ENCODE assay signal across 1 cellular context in the genomic region with DNA sequence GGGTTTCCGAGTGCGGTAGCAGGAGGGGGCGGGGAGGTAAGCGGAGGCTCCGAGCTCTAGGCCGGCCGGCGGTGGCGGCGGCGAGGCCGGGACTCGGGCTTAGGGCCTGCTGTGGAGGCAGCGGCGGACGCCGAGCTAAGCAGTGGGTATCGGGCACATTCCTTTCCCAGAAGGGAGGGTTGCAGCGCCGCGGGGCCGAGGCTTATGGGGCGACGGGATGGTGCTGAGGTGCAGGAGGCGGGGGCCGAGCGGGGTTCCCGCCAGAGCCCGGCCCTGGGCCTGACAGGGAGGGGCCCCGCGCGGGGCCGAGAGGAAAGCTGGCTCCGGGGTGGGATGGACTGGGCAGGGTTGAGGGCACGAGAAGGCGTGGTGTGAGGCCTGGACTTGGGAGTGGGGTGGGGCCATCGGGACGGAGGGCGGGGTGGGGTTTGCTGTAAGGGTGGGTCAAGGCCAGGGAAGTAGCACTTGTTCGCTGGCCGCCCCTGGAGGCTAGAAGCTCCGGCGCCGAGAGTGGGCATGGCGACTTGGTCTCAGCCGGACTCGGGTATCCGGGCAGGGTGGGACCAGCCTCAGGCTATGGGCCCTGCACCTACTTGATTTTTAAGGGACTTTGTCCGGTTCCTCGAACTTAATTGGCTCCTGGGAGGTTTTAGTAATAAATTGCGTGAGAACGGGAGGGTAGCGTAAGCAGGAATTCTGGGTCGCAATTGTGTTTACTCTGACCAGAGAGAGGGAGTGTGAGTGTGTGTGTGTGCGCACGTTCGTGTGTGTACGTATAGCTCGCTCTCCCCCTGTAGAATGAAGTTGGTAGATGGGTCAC.
TF ChIP-seq lines count a peak whose summit lies in the region.

A gene with protein sequence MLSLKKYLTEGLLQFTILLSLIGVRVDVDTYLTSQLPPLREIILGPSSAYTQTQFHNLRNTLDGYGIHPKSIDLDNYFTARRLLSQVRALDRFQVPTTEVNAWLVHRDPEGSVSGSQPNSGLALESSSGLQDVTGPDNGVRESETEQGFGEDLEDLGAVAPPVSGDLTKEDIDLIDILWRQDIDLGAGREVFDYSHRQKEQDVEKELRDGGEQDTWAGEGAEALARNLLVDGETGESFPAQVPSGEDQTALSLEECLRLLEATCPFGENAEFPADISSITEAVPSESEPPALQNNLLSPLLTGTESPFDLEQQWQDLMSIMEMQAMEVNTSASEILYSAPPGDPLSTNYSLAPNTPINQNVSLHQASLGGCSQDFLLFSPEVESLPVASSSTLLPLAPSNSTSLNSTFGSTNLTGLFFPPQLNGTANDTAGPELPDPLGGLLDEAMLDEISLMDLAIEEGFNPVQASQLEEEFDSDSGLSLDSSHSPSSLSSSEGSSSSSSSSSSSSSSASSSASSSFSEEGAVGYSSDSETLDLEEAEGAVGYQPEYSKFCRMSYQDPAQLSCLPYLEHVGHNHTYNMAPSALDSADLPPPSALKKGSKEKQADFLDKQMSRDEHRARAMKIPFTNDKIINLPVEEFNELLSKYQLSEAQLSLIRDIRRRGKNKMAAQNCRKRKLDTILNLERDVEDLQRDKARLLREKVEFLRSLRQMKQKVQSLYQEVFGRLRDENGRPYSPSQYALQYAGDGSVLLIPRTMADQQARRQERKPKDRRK (plus strand): TSS at position 39 of the 820 bp plus-strand sequence. CDS start 2,760 bp downstream, outside the sequence.

TF ChIP-seq in HepG2, 621 proteins besides CTCF, POLR2A, EP300 and RAD21 (continued from another document and continues in another):
- TF ChIP-seq, protein P1, sequence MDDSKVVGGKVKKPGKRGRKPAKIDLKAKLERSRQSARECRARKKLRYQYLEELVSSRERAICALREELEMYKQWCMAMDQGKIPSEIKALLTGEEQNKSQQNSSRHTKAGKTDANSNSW (CRISPR knock-in tag; IDR thresholded peaks at IDR 0.05; ENCODE audit: borderline replicate concordance), result 0 out of 2 replicates have a peak, but pooled peaks have one; percentile 29
- TF ChIP-seq SP1 (IDR thresholded peaks at IDR 0.05) (no peak), SP1 (CRISPR knock-in tag; IDR thresholded peaks at IDR 0.05) (peak; percentile 36; the same call in 1 of the 2 replicates), KLF12 (CRISPR knock-in tag; IDR thresholded peaks at IDR 0.05; ENCODE audit: borderline replicate concordance) (peak; percentile 75), ZSCAN9 (CRISPR knock-in tag; IDR thresholded peaks at IDR 0.05; ENCODE audit: borderline replicate concordance) (peak; percentile 87), NR2C2 (CRISPR knock-in tag; IDR thresholded peaks at IDR 0.05; ENCODE audit: borderline replicate concordance) (no peak; the same call in 1 of the 2 replicates), TBX3 (IDR thresholded peaks at IDR 0.05; ENCODE audit: borderline replicate concordance) (peak; percentile 7; the same call in 1 of the 2 replicates), ZNF703 (CRISPR knock-in tag; IDR thresholded peaks at IDR 0.05; ENCODE audit: borderline replicate concordance) (no peak; the same call in 1 of the 2 replicates), KLF16 (CRISPR knock-in tag; IDR thresholded peaks at IDR 0.05) (peak in 1 of 2 experiments; percentile 79; a peak in 1 of 4 replicates), ZNF501 (CRISPR knock-in tag; IDR thresholded peaks at IDR 0.05) (peak; percentile 36), PHF5A (CRISPR knock-in tag; IDR thresholded peaks at IDR 0.05; ENCODE audit: low read depth, unreplicated experiment) (no peak), FOXA3 (CRISPR knock-in tag; IDR thresholded peaks at IDR 0.05) (peak; percentile 82), ZZZ3 (CRISPR knock-in tag; IDR thresholded peaks at IDR 0.05; ENCODE audit: borderline replicate concordance) (no peak), SNRNP70 (IDR thresholded peaks at IDR 0.05; ENCODE audit: low read depth, low read length) (no peak), EED (CRISPR knock-in tag; IDR thresholded peaks at IDR 0.05) (0 out of 2 replicates have a peak, but pooled peaks have one; percentile 18), NPAS2 (CRISPR knock-in tag; IDR thresholded peaks at IDR 0.05; ENCODE audit: borderline replicate concordance) (no peak), SALL2 (CRISPR knock-in tag; IDR thresholded peaks at IDR 0.05) (no peak; the same call in 1 of the 2 replicates), THYN1 (CRISPR knock-in tag; IDR thresholded peaks at IDR 0.05; ENCODE audit: borderline replicate concordance, low read depth) (no peak), NFIC (IDR thresholded peaks at IDR 0.05; ENCODE audit: low read length) (no peak), CHD2 (IDR thresholded peaks at IDR 0.05; ENCODE audit: low read depth, low read length) (no peak), NAIF1 (CRISPR knock-in tag; IDR thresholded peaks at IDR 0.05; ENCODE audit: borderline replicate concordance) (peak; percentile 96), ZNF598 (CRISPR knock-in tag; IDR thresholded peaks at IDR 0.05; ENCODE audit: borderline replicate concordance) (no peak; the same call in 1 of the 2 replicates), ZNF674 (CRISPR knock-in tag; IDR thresholded peaks at IDR 0.05; ENCODE audit: low read depth) (no peak), REPIN1 (CRISPR knock-in tag; IDR thresholded peaks at IDR 0.05; ENCODE audit: borderline replicate concordance, low read depth) (0 out of 2 replicates have a peak, but pooled peaks have one; percentile 7), ERF (CRISPR knock-in tag; IDR thresholded peaks at IDR 0.05) (peak; percentile 77), ZNF550 (CRISPR knock-in tag; IDR thresholded peaks at IDR 0.05; ENCODE audit: borderline replicate concordance) (no peak), CENPX (CRISPR knock-in tag; IDR thresholded peaks at IDR 0.05) (no peak), ISX (CRISPR knock-in tag; conservative IDR thresholded peaks at IDR 0.05) (no peak), PPARG (CRISPR knock-in tag; conservative IDR thresholded peaks at IDR 0.05) (peak; percentile 48), ZNF724P (CRISPR knock-in tag; IDR thresholded peaks at IDR 0.05; ENCODE audit: borderline replicate concordance) (peak; percentile 63; the same call in 1 of the 2 replicates), NR2F6 (IDR thresholded peaks at IDR 0.05) (peak; percentile 70), NR2F6 (CRISPR knock-in tag; IDR thresholded peaks at IDR 0.05) (peak; percentile 74), HOXA7 (CRISPR knock-in tag; IDR thresholded peaks at IDR 0.05) (no peak), KAT7 (CRISPR knock-in tag; IDR thresholded peaks at IDR 0.05; ENCODE audit: borderline replicate concordance) (peak; percentile 76)
- TF ChIP-seq, protein P2, sequence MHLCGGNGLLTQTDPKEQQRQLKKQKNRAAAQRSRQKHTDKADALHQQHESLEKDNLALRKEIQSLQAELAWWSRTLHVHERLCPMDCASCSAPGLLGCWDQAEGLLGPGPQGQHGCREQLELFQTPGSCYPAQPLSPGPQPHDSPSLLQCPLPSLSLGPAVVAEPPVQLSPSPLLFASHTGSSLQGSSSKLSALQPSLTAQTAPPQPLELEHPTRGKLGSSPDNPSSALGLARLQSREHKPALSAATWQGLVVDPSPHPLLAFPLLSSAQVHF (CRISPR knock-in tag; IDR thresholded peaks at IDR 0.05), result no peak; the same call in 1 of the 2 replicates
- TF ChIP-seq, protein P3, sequence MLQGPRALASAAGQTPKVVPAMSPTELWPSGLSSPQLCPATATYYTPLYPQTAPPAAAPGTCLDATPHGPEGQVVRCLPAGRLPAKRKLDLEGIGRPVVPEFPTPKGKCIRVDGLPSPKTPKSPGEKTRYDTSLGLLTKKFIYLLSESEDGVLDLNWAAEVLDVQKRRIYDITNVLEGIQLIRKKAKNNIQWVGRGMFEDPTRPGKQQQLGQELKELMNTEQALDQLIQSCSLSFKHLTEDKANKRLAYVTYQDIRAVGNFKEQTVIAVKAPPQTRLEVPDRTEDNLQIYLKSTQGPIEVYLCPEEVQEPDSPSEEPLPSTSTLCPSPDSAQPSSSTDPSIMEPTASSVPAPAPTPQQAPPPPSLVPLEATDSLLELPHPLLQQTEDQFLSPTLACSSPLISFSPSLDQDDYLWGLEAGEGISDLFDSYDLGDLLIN (CRISPR knock-in tag; IDR thresholded peaks at IDR 0.05; ENCODE audit: borderline replicate concordance), result no peak
- TF ChIP-seq, protein P4, sequence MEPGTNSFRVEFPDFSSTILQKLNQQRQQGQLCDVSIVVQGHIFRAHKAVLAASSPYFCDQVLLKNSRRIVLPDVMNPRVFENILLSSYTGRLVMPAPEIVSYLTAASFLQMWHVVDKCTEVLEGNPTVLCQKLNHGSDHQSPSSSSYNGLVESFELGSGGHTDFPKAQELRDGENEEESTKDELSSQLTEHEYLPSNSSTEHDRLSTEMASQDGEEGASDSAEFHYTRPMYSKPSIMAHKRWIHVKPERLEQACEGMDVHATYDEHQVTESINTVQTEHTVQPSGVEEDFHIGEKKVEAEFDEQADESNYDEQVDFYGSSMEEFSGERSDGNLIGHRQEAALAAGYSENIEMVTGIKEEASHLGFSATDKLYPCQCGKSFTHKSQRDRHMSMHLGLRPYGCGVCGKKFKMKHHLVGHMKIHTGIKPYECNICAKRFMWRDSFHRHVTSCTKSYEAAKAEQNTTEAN (CRISPR knock-in tag; conservative IDR thresholded peaks at IDR 0.05), result peak; percentile 97
- TF ChIP-seq, protein P5, sequence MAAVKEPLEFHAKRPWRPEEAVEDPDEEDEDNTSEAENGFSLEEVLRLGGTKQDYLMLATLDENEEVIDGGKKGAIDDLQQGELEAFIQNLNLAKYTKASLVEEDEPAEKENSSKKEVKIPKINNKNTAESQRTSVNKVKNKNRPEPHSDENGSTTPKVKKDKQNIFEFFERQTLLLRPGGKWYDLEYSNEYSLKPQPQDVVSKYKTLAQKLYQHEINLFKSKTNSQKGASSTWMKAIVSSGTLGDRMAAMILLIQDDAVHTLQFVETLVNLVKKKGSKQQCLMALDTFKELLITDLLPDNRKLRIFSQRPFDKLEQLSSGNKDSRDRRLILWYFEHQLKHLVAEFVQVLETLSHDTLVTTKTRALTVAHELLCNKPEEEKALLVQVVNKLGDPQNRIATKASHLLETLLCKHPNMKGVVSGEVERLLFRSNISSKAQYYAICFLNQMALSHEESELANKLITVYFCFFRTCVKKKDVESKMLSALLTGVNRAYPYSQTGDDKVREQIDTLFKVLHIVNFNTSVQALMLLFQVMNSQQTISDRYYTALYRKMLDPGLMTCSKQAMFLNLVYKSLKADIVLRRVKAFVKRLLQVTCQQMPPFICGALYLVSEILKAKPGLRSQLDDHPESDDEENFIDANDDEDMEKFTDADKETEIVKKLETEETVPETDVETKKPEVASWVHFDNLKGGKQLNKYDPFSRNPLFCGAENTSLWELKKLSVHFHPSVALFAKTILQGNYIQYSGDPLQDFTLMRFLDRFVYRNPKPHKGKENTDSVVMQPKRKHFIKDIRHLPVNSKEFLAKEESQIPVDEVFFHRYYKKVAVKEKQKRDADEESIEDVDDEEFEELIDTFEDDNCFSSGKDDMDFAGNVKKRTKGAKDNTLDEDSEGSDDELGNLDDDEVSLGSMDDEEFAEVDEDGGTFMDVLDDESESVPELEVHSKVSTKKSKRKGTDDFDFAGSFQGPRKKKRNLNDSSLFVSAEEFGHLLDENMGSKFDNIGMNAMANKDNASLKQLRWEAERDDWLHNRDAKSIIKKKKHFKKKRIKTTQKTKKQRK (IDR thresholded peaks at IDR 0.05; ENCODE audit: low read length), result no peak
- TF ChIP-seq, protein P6, sequence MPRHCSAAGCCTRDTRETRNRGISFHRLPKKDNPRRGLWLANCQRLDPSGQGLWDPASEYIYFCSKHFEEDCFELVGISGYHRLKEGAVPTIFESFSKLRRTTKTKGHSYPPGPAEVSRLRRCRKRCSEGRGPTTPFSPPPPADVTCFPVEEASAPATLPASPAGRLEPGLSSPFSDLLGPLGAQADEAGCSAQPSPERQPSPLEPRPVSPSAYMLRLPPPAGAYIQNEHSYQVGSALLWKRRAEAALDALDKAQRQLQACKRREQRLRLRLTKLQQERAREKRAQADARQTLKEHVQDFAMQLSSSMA (CRISPR knock-in tag; IDR thresholded peaks at IDR 0.05), result peak; percentile 51; the same call in 1 of the 2 replicates
- TF ChIP-seq, protein P7, sequence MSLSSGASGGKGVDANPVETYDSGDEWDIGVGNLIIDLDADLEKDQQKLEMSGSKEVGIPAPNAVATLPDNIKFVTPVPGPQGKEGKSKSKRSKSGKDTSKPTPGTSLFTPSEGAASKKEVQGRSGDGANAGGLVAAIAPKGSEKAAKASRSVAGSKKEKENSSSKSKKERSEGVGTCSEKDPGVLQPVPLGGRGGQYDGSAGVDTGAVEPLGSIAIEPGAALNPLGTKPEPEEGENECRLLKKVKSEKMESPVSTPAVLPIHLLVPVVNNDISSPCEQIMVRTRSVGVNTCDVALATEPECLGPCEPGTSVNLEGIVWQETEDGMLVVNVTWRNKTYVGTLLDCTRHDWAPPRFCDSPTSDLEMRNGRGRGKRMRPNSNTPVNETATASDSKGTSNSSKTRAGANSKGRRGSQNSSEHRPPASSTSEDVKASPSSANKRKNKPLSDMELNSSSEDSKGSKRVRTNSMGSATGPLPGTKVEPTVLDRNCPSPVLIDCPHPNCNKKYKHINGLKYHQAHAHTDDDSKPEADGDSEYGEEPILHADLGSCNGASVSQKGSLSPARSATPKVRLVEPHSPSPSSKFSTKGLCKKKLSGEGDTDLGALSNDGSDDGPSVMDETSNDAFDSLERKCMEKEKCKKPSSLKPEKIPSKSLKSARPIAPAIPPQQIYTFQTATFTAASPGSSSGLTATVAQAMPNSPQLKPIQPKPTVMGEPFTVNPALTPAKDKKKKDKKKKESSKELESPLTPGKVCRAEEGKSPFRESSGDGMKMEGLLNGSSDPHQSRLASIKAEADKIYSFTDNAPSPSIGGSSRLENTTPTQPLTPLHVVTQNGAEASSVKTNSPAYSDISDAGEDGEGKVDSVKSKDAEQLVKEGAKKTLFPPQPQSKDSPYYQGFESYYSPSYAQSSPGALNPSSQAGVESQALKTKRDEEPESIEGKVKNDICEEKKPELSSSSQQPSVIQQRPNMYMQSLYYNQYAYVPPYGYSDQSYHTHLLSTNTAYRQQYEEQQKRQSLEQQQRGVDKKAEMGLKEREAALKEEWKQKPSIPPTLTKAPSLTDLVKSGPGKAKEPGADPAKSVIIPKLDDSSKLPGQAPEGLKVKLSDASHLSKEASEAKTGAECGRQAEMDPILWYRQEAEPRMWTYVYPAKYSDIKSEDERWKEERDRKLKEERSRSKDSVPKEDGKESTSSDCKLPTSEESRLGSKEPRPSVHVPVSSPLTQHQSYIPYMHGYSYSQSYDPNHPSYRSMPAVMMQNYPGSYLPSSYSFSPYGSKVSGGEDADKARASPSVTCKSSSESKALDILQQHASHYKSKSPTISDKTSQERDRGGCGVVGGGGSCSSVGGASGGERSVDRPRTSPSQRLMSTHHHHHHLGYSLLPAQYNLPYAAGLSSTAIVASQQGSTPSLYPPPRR (CRISPR knock-in tag; IDR thresholded peaks at IDR 0.05; ENCODE audit: borderline replicate concordance), result peak; percentile 66; the same call in 1 of the 2 replicates
- TF ChIP-seq, protein P8, sequence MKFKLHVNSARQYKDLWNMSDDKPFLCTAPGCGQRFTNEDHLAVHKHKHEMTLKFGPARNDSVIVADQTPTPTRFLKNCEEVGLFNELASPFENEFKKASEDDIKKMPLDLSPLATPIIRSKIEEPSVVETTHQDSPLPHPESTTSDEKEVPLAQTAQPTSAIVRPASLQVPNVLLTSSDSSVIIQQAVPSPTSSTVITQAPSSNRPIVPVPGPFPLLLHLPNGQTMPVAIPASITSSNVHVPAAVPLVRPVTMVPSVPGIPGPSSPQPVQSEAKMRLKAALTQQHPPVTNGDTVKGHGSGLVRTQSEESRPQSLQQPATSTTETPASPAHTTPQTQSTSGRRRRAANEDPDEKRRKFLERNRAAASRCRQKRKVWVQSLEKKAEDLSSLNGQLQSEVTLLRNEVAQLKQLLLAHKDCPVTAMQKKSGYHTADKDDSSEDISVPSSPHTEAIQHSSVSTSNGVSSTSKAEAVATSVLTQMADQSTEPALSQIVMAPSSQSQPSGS (CRISPR knock-in tag; IDR thresholded peaks at IDR 0.05), result peak; percentile 40; the same call in 1 of the 2 replicates
